Comparison of ENCODE assay signal across 21 cellular contexts in genomic region chr18:655445-655844, GRCh38. TPM values are rescaled to one million over a fixed set of nuclear protein-coding genes. Genes with fewer than 3 reads are reported as not detected.
DNase-seq lines count a peak whose midpoint lies in the region; ATAC-seq and TF ChIP-seq lines count a peak whose summit lies in the region.
"Had no signal": no experiment of that assay in that cellular context is flagged by ENCODE, and none has a peak within 500 bp of the region (broad histone marks: within the 10 kb centered on the region; RNA-seq: fewer than 3 reads in every experiment).

No MANE protein-coding gene starts in this region.

- H3K36me3 Mint-ChIP-seq in Caco-2 (ENCODE audit: insufficient read depth, unreplicated experiment) = peaks cover 38% of the 10 kb centered on the region
- H3K36me3 Mint-ChIP-seq in WTC11 = peaks cover 20% of the 10 kb centered on the region
- peaks cover 12% of the 10 kb centered on the region for H3K36me3 Mint-ChIP-seq in endothelial cell (ENCODE audit: low read depth, unreplicated experiment)

- H3K27ac Mint-ChIP-seq in Caco-2 (ENCODE audit: unreplicated experiment) (no peak overlapping the region), WTC11 (no peak overlapping the region; the same call in 1 of the 2 replicates), endothelial cell (ENCODE audit: unreplicated experiment) (no peak overlapping the region)
- H3K27ac Mint-ChIP-seq: stimulated activated effector memory CD8-positive, alpha-beta T cell treated with anti-CD3 and anti-CD28 coated beads, Interleukin-12 subunit alpha, Interleukin-12 subunit beta, amount 100 ng/mL, for 72 hours had no signal

- ATAC-seq in WTC11 (no peak), GM18870 (IDR thresholded peaks at IDR 0.05; ENCODE audit: unreplicated experiment) (no peak)
- ATAC-seq: left lung; stimulated activated effector memory CD8-positive, alpha-beta T cell treated with anti-CD3 and anti-CD28 coated beads, Interleukin-12 subunit alpha, Interleukin-12 subunit beta, amount 100 ng/mL, for 72 hours had no signal

- intact Hi-C loops in A673 (cut with micrococcal nuclease; ENCODE audit: unreplicated experiment) = no loop called here
- intact Hi-C loops in Caco-2 (cut with micrococcal nuclease; ENCODE audit: unreplicated experiment) = loop anchor here (5.0 to 10.0 kb wide), 2 partner anchors 57 to 179 kb away; partner anchors contain the start of gene ENOSF1
- intact Hi-C loops in tibial artery (cut with DNase I; ENCODE audit: low total_unique reads) = loop anchor here (10.0 kb wide), 1 partner anchor 59 kb away; the partner anchor contains the start of gene ENOSF1

- H3K4me3 ChIP-seq in A673 (ENCODE audit: low read depth, low read length, poor library complexity, severe bottlenecking) (no peak overlapping the region), Caco-2 (ENCODE audit: low read depth, low read length) (no peak overlapping the region), tibial artery (no peak overlapping the region)
- H3K4me3 ChIP-seq: colonic mucosa, left lung, MG63, PC-9, sigmoid colon, SJCRH30 had no signal

- no peak overlapping the region for H3K27ac ChIP-seq in A673 (ENCODE audit: low read depth, low read length, poor library complexity, severe bottlenecking)
- no peak overlapping the region for H3K27ac ChIP-seq in tibial artery
- H3K27ac ChIP-seq: colonic mucosa, left lung, PC-9, sigmoid colon, SJCRH30 had no signal

- CTCF ChIA-PET in A673 (lab: Charles Lee) (no interaction called here), Caco-2 (lab: Charles Lee) (no interaction called here), WTC11 (lab: Charles Lee) (interaction anchor here (1.6 to 1.9 kb wide), 2 partner anchors 11 to 184 kb away, joined by 7 read pairs; no protein-coding TSS in a partner anchor)

- H3K27me3 Mint-ChIP-seq in Caco-2 (ENCODE audit: insufficient read depth, unreplicated experiment) = no peaks in the 10 kb centered on the region
- H3K27me3 Mint-ChIP-seq in WTC11 (ENCODE audit: low read depth) = no peaks in the 10 kb centered on the region
- peaks cover 10% of the 10 kb centered on the region for H3K27me3 Mint-ChIP-seq in endothelial cell (ENCODE audit: unreplicated experiment)

- H3K27me3 ChIP-seq in A673 (replicated peaks; ENCODE audit: insufficient read depth, low read depth, low read length, poor library complexity) (no peaks in the 10 kb centered on the region), Caco-2 (replicated peaks; ENCODE audit: control insufficient read depth, insufficient read depth, low read length) (no peaks in the 10 kb centered on the region), tibial artery (peaks cover 0 to 14% of the 10 kb centered on the region in 2 donors)
- H3K27me3 ChIP-seq: colonic mucosa, MG63, SJCRH30 had no signal

- H3K4me1 ChIP-seq in A673 (ENCODE audit: insufficient read depth, low read length, poor library complexity, severe bottlenecking) (peaks cover 12% of the 10 kb centered on the region), Caco-2 (no peaks in the 10 kb centered on the region), tibial artery (peaks cover 0 to 14% (median 7%) of the 10 kb centered on the region in 4 donors)
- H3K4me1 ChIP-seq: colonic mucosa had no signal

- H3K9me3 Mint-ChIP-seq in Caco-2 (ENCODE audit: unreplicated experiment) = no peaks in the 10 kb centered on the region
- H3K9me3 Mint-ChIP-seq in WTC11 = no peaks in the 10 kb centered on the region
- no peaks in the 10 kb centered on the region for H3K9me3 Mint-ChIP-seq in endothelial cell (ENCODE audit: unreplicated experiment)
- H3K9me3 Mint-ChIP-seq: stimulated activated effector memory CD8-positive, alpha-beta T cell treated with anti-CD3 and anti-CD28 coated beads, Interleukin-12 subunit alpha, Interleukin-12 subunit beta, amount 100 ng/mL, for 72 hours had no signal

- H3K4me1 Mint-ChIP-seq in Caco-2 (ENCODE audit: low read depth, unreplicated experiment) = no peaks in the 10 kb centered on the region
- peaks cover 49% of the 10 kb centered on the region for H3K4me1 Mint-ChIP-seq in WTC11
- H3K4me1 Mint-ChIP-seq in endothelial cell (ENCODE audit: unreplicated experiment) = peaks cover 11% of the 10 kb centered on the region

- TF ChIP-seq CTCF in A673 (conservative IDR thresholded peaks at IDR 0.05; ENCODE audit: low read depth, low read length) (no peak), Caco-2 (IDR thresholded peaks at IDR 0.05; ENCODE audit: insufficient read depth in 1 of 2, low read depth in 1 of 2, low read length in 1 of 2, severe bottlenecking in 1 of 2, unreplicated experiment in 1 of 2) (no peak), WTC11 (IDR thresholded peaks at IDR 0.05) (no peak), endothelial cell (IDR thresholded peaks at IDR 0.05; ENCODE audit: unreplicated experiment) (no peak), tibial artery (IDR thresholded peaks at IDR 0.05) (no peak)

- DNase-seq in A673 (ENCODE audit: low spot score) (no peak), Caco-2 (no peak), WTC11 (ENCODE audit: low spot score) (no peak), endothelial cell (ENCODE audit: low spot score) (no peak), medulla oblongata (ENCODE audit: extremely low spot score) (no peak), cerebellum (ENCODE audit: low spot score) (no peak), tibial artery (no peak)
- DNase-seq: activated CD4-positive, CD25-positive, alpha-beta regulatory T cell; activated CD8-positive, alpha-beta memory T cell treated with anti-CD3 and anti-CD28 coated beads, Interleukin-2, amount 50 U/mL, for 48 hours; activated naive CD4-positive, alpha-beta T cell treated with Interleukin-2 at 50 U/mL for 16 hours; colonic mucosa; left lung; MG63; NCI-H2171 treated with DMSO at 0.1 percent for 48 hours; NCI-H748 treated with DMSO at 0.1 percent for 48 hours; PC-9; sigmoid colon; SJCRH30 had no signal

- BruUV-seq in A673 (replicated peaks; lab: Mats Ljungman, UMichigan) (TSS peak; percentile 42), Caco-2 (replicated peaks; lab: Mats Ljungman, UMichigan) (TSS peak; percentile 34)

- peaks cover 18% of the 10 kb centered on the region for H3K36me3 ChIP-seq in A673 (ENCODE audit: insufficient read depth, low read length, poor library complexity, severe bottlenecking)
- H3K36me3 ChIP-seq in Caco-2 (ENCODE audit: control insufficient read depth, insufficient read depth, low read length) = peaks cover 6% of the 10 kb centered on the region
- H3K36me3 ChIP-seq in tibial artery = no peaks in the 10 kb centered on the region
- H3K36me3 ChIP-seq: colonic mucosa, left lung, sigmoid colon had no signal

- POLR2A ChIA-PET in A673 (lab: Charles Lee; ENCODE audit: low non-redundant PET) = no interaction called here
- POLR2A ChIA-PET in Caco-2 (lab: Charles Lee) = no interaction called here
- POLR2A ChIA-PET in WTC11 (lab: Charles Lee) = no interaction called here

- H3K9me3 ChIP-seq in A673 (ENCODE audit: low read depth, low read length, poor library complexity, severe bottlenecking) = no peaks in the 10 kb centered on the region
- no peaks in the 10 kb centered on the region for H3K9me3 ChIP-seq in Caco-2
- no peaks in the 10 kb centered on the region for H3K9me3 ChIP-seq in tibial artery
- H3K9me3 ChIP-seq: colonic mucosa, left lung, sigmoid colon, SJCRH30 had no signal

- H3K4me3 Mint-ChIP-seq in Caco-2 (ENCODE audit: unreplicated experiment) (no peak overlapping the region), WTC11 (peak overlapping the region; percentile 60), endothelial cell (ENCODE audit: unreplicated experiment) (peak overlapping the region; percentile 27)

TF ChIP-seq in WTC11, 78 proteins besides CTCF, POLR2A, EP300 and RAD21 (continues in another document):
- TF ChIP-seq OVOL2 (CRISPR knock-in tag; IDR thresholded peaks at IDR 0.05; ENCODE audit: borderline replicate concordance) = no peak
- TF ChIP-seq, protein P1, sequence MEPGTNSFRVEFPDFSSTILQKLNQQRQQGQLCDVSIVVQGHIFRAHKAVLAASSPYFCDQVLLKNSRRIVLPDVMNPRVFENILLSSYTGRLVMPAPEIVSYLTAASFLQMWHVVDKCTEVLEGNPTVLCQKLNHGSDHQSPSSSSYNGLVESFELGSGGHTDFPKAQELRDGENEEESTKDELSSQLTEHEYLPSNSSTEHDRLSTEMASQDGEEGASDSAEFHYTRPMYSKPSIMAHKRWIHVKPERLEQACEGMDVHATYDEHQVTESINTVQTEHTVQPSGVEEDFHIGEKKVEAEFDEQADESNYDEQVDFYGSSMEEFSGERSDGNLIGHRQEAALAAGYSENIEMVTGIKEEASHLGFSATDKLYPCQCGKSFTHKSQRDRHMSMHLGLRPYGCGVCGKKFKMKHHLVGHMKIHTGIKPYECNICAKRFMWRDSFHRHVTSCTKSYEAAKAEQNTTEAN (CRISPR knock-in tag; IDR thresholded peaks at IDR 0.05) = no peak
- no peak for TF ChIP-seq ZNF423 (CRISPR knock-in tag; IDR thresholded peaks at IDR 0.05)

RNA-seq across cellular contexts. Expression of gene TYMS, which starts 2.0 kb away (rescaled TPM):
- total RNA-seq in A673 (2021) (319 and 339 TPM in 2 replicates), Caco-2 (2022) (140 and 143 TPM in 2 replicates), WTC11 (2021) (83.2 to 86.4 TPM (median 86.3 TPM) in 3 replicates), endothelial cell (ENCODE audit: unreplicated experiment) (61.7 TPM), cerebellum (16.2 TPM)

RNA-seq across cellular contexts. Expression of gene ENOSF1, which starts 57.0 kb away (rescaled TPM):
- total RNA-seq in A673 (2021) (39.2 and 48.0 TPM in 2 replicates), Caco-2 (2022) (112 and 114 TPM in 2 replicates), WTC11 (2021) (44.1 to 52.9 TPM (median 44.6 TPM) in 3 replicates), endothelial cell (ENCODE audit: unreplicated experiment) (31.8 TPM), cerebellum (17.5 TPM)

RNA-seq across cellular contexts. Expression of gene CLUL1, which starts 58.7 kb away (rescaled TPM):
- 10.4 and 10.5 TPM in 2 replicates for total RNA-seq in A673 (2021)
- total RNA-seq in Caco-2 (2022) = 0.41 and 0.84 TPM in 2 replicates
- 0.09 to 0.32 TPM (median 0.31 TPM) in 3 replicates for total RNA-seq in WTC11 (2021)
- 3.8 TPM for total RNA-seq in endothelial cell (ENCODE audit: unreplicated experiment)
- 21.1 TPM for total RNA-seq in cerebellum
- total RNA-seq: colonic mucosa; PC-9; SJCRH30; T-helper 2 cell treated with Interferon-gamma antibody and Interleukin-4, amounts not matched to agents 100 ng/mL and 5 ng/mL, for 36 hours had no signal
